8 cellular contexts compared by ENCODE assay signal in the genomic region with DNA sequence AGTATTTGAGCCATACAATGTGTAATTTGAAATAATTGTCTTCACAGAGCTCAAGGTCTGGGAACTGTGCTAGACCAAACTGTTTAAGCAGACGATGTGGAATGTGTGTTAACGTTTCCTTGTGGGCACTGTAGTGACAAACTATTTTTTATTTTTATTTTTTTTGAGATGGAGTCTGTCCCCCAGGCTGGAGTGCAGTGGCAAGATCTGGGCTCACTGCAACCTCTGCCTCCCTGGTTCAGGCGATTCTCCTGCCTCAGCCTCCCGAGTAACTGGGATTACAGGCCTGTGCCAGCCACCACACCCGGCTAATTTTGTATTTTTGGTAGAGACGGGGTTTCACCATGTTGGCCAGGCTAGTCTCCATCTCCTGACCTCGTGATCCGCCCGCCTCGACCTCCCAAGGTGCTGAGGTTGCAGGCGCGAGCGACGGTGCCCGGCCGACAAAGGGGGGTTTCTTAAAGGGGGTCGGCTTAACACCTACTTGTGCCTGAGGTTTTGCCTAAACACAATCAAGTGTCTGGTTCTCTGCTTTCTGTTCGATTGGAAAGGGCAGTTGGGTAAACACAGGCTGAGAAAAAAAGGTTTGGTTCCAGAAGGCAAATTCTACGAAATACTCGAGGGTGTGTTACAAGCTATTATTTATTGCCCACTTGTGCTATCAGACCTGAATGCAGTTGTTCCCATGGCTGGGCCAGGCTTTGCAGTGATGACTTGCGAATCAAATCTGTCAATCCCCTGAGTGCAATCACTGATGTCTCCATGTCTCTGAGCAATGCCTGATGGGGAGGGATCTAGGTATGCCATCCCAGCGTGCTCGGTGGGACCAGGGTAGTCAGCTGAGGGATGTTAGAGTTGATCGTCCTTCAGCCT. TPM values are rescaled to one million over a fixed set of nuclear protein-coding genes. Genes with fewer than 3 reads are reported as not detected.
A peak's percentile ranks its signal among the peaks of the same experiment; 100 is the strongest.
DNase-seq lines count a peak whose midpoint lies in the region; TF ChIP-seq lines count a peak whose summit lies in the region.

No MANE protein-coding gene starts in this region.

- peak overlapping the region; percentile 76 for H3K4me2 ChIP-seq in MM.1S (ENCODE audit: low read depth, low read length)
- H3K4me2 ChIP-seq in neural cell (ENCODE audit: low read length) = peak overlapping the region; percentile 92

- DNase-seq in BJ (ENCODE audit: low read depth) = no peak
- DNase-seq in MM.1S = no peak
- no peak for DNase-seq in foreskin melanocyte
- no peak for DNase-seq in NCI-H446 treated with DMSO at 0.1 percent for 48 hours (lab: John Stamatoyannopoulos, UW)
- no peak for DNase-seq in germinal center (ENCODE audit: low spot score)
- DNase-seq in SIG-M5 (lab: John Stamatoyannopoulos, UW) = no peak

- H3K27ac ChIP-seq in MM.1S (ENCODE audit: low read length) (peak overlapping the region; percentile 64; the same call in 1 of the 2 replicates), duodenal mucosa (ENCODE audit: low read depth, low read length) (no peak overlapping the region), neural cell (ENCODE audit: low read length) (peak overlapping the region; percentile 83)

- TF ChIP-seq CTCF in BJ (IDR thresholded peaks at IDR 0.05; ENCODE audit: insufficient read depth, low read depth, low read length) (no peak), MM.1S (IDR thresholded peaks at IDR 0.05; ENCODE audit: low read length) (no peak), neural cell (IDR thresholded peaks at IDR 0.05; ENCODE audit: poor library complexity, severe bottlenecking) (no peak)

- POLR2A ChIA-PET in BJ (lab: Charles Lee) = interaction anchor here (1.5 kb wide), 1 partner anchor 10 kb away, joined by 5 read pairs; a partner anchor contains a TSS

- H3K79me2 ChIP-seq in MM.1S (ENCODE audit: low read length) (peaks cover 54% of the 10 kb centered on the region), neural cell (replicated peaks; ENCODE audit: insufficient read depth, low read length) (peaks cover 18% of the 10 kb centered on the region)

- H3K9me3 ChIP-seq in MM.1S (replicated peaks; ENCODE audit: insufficient read depth, low read length) (no peaks in the 10 kb centered on the region), duodenal mucosa (ENCODE audit: control insufficient read depth in 1 of 2, low read length in 2 of 2) (no peaks in the 10 kb centered on the region), neural cell (ENCODE audit: low read length) (no peaks in the 10 kb centered on the region)

- TF ChIP-seq RAD21 in neural cell (conservative IDR thresholded peaks at IDR 0.05) = no peak

- H3K9ac ChIP-seq in MM.1S (ENCODE audit: low read length) (peak overlapping the region; percentile 99), duodenal mucosa (ENCODE audit: low read depth in 1 of 2, low read length in 2 of 2) (peak overlapping the region; percentile 79 to 95), neural cell (ENCODE audit: low read length) (peak overlapping the region; percentile 89)

- H3K27me3 ChIP-seq in BJ (ENCODE audit: control insufficient read depth, insufficient read depth, low read length) = no peaks in the 10 kb centered on the region
- no peaks in the 10 kb centered on the region for H3K27me3 ChIP-seq in MM.1S (replicated peaks; ENCODE audit: insufficient read depth, low read length)
- H3K27me3 ChIP-seq in duodenal mucosa (ENCODE audit: control insufficient read depth in 1 of 2, insufficient read depth in 2 of 2, low read length in 2 of 2) = no peaks in the 10 kb centered on the region
- no peaks in the 10 kb centered on the region for H3K27me3 ChIP-seq in neural cell (ENCODE audit: insufficient read depth, low read depth, low read length)

- H3K36me3 ChIP-seq in BJ (ENCODE audit: control insufficient read depth, insufficient read depth, low read length) (peaks cover 33% of the 10 kb centered on the region), MM.1S (replicated peaks; ENCODE audit: insufficient read depth, low read length) (peaks cover 36% of the 10 kb centered on the region), duodenal mucosa (ENCODE audit: control insufficient read depth in 1 of 2, insufficient read depth in 2 of 2, low read length in 2 of 2) (peaks cover 35 to 51% of the 10 kb centered on the region in 2 donors), neural cell (ENCODE audit: insufficient read depth, low read length) (peaks cover 6% of the 10 kb centered on the region)

- CTCF ChIA-PET in BJ (lab: Yijun Ruan, JAX) = interaction anchor here (1.3 kb wide), 1 partner anchor 9 kb away, joined by 3 read pairs; no protein-coding TSS in a partner anchor

- no peaks in the 10 kb centered on the region for H3K9me2 ChIP-seq in MM.1S (replicated peaks; ENCODE audit: insufficient read depth, low read length)
- H3K9me2 ChIP-seq in neural cell (ENCODE audit: insufficient read depth, low read length) = no peaks in the 10 kb centered on the region

- H2AFZ ChIP-seq in MM.1S (ENCODE audit: low read length) (no peak overlapping the region), neural cell (ENCODE audit: low read depth, low read length) (no peak overlapping the region)

- H3K4me1 ChIP-seq in MM.1S (ENCODE audit: low read length) (peaks cover 12% of the 10 kb centered on the region), duodenal mucosa (ENCODE audit: control insufficient read depth in 1 of 2, insufficient read depth in 2 of 2, low read length in 2 of 2) (peaks cover 14 to 22% of the 10 kb centered on the region in 2 donors)

- H3F3A ChIP-seq in MM.1S (ENCODE audit: insufficient read depth, low read length) (peaks cover 74% of the 10 kb centered on the region), neural cell (ENCODE audit: insufficient read depth, low read length, poor library complexity, severe bottlenecking) (no peaks in the 10 kb centered on the region)

- H3K4me3 ChIP-seq in BJ (ENCODE audit: low read depth, low read length) = peak overlapping the region; percentile 87
- peak overlapping the region; percentile 86 for H3K4me3 ChIP-seq in MM.1S (ENCODE audit: low read length)
- peak overlapping the region; percentile 99 for H3K4me3 ChIP-seq in duodenal mucosa (ENCODE audit: low read depth in 1 of 2, low read length in 2 of 2)
- peak overlapping the region; percentile 85 for H3K4me3 ChIP-seq in neural cell (ENCODE audit: low read length)

- H4K20me1 ChIP-seq in MM.1S (ENCODE audit: insufficient read depth, low read length) (peaks cover 51% of the 10 kb centered on the region), neural cell (ENCODE audit: insufficient read depth) (peaks cover 5% of the 10 kb centered on the region)

- TF ChIP-seq EP300 in neural cell (conservative IDR thresholded peaks at IDR 0.05; ENCODE audit: poor library complexity, severe bottlenecking) = no peak

TF ChIP-seq in neural cell, 6 proteins besides CTCF, POLR2A, EP300 and RAD21:
- no peak for TF ChIP-seq TAF1 (IDR thresholded peaks at IDR 0.05; ENCODE audit: low read depth)
- no peak for TF ChIP-seq MXI1 (conservative IDR thresholded peaks at IDR 0.05; ENCODE audit: poor library complexity, severe bottlenecking)
- TF ChIP-seq EZH2 (IDR thresholded peaks at IDR 0.05; ENCODE audit: borderline replicate concordance, insufficient read depth, low read length, poor library complexity, severe bottlenecking) = no peak
- TF ChIP-seq POLR2AphosphoS5 (IDR thresholded peaks at IDR 0.05) = no peak
- TF ChIP-seq SMC3 (conservative IDR thresholded peaks at IDR 0.05; ENCODE audit: poor library complexity) = no peak
- TF ChIP-seq, protein P1, sequence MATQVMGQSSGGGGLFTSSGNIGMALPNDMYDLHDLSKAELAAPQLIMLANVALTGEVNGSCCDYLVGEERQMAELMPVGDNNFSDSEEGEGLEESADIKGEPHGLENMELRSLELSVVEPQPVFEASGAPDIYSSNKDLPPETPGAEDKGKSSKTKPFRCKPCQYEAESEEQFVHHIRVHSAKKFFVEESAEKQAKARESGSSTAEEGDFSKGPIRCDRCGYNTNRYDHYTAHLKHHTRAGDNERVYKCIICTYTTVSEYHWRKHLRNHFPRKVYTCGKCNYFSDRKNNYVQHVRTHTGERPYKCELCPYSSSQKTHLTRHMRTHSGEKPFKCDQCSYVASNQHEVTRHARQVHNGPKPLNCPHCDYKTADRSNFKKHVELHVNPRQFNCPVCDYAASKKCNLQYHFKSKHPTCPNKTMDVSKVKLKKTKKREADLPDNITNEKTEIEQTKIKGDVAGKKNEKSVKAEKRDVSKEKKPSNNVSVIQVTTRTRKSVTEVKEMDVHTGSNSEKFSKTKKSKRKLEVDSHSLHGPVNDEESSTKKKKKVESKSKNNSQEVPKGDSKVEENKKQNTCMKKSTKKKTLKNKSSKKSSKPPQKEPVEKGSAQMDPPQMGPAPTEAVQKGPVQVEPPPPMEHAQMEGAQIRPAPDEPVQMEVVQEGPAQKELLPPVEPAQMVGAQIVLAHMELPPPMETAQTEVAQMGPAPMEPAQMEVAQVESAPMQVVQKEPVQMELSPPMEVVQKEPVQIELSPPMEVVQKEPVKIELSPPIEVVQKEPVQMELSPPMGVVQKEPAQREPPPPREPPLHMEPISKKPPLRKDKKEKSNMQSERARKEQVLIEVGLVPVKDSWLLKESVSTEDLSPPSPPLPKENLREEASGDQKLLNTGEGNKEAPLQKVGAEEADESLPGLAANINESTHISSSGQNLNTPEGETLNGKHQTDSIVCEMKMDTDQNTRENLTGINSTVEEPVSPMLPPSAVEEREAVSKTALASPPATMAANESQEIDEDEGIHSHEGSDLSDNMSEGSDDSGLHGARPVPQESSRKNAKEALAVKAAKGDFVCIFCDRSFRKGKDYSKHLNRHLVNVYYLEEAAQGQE (IDR thresholded peaks at IDR 0.05; ENCODE audit: borderline replicate concordance) = no peak

RNA-seq across cellular contexts. Expression of a gene that starts 1.3 kb away (rescaled TPM):
- polyA plus RNA-seq in BJ (2011; rRNA removed) = 131 and 136 TPM in 2 replicates
- polyA minus RNA-seq in BJ (2011; rRNA and poly(A)+ RNA removed) = 123 and 190 TPM in 2 replicates
- 184 and 188 TPM in 2 replicates for polyA plus RNA-seq in neural cell
- polyA minus RNA-seq in neural cell = 126 and 134 TPM in 2 replicates

RNA-seq across cellular contexts. Expression of a gene that starts 10.3 kb away (rescaled TPM):
- polyA plus RNA-seq in BJ (2011; rRNA removed) (113 and 143 TPM in 2 replicates), neural cell (296 and 307 TPM in 2 replicates)
- polyA minus RNA-seq in BJ (2011; rRNA and poly(A)+ RNA removed) = 42.3 and 71.1 TPM in 2 replicates
- polyA minus RNA-seq in neural cell = 93.0 and 101 TPM in 2 replicates

RNA-seq across cellular contexts. Expression of a gene that starts 38.8 kb away (rescaled TPM):
- polyA plus RNA-seq in BJ (2011; rRNA removed) (1.2 and 1.9 TPM in 2 replicates), neural cell (10.3 and 13.2 TPM in 2 replicates)
- polyA minus RNA-seq in BJ (2011; rRNA and poly(A)+ RNA removed) = 1.4 and 1.7 TPM in 2 replicates
- polyA minus RNA-seq in neural cell = 8.0 and 9.1 TPM in 2 replicates
